Comparison of ENCODE assay signal across 8 cellular contexts in genomic region chr1:174158767-174159252, GRCh38. TPM values are rescaled to one million over a fixed set of nuclear protein-coding genes. Genes with fewer than 3 reads are reported as not detected.
DNase-seq lines count a peak whose midpoint lies in the region; ATAC-seq and TF ChIP-seq lines count a peak whose summit lies in the region.

No MANE protein-coding gene starts in this region.

- CTCF ChIA-PET in activated naive CD4-positive, alpha-beta T cell treated with anti-CD3 and anti-CD28 coated beads for 36 hours (lab: Charles Lee) = no interaction called here

- ATAC-seq in GM21447 (IDR thresholded peaks at IDR 0.05; ENCODE audit: unreplicated experiment) = no peak

- peak overlapping the region; percentile 93 for H3K27ac Mint-ChIP-seq in activated naive CD4-positive, alpha-beta T cell treated with anti-CD3 and anti-CD28 coated beads for 36 hours
- H3K27ac Mint-ChIP-seq in chondrocyte (ENCODE audit: unreplicated experiment) = peak overlapping the region; percentile 78

- H3K4me1 ChIP-seq in mucosa of stomach (ENCODE audit: control insufficient read depth, insufficient read depth, low read length) = no peaks in the 10 kb centered on the region

- peak overlapping the region; percentile 37 for H3K4me3 ChIP-seq in mucosa of stomach (ENCODE audit: low read length)

- peaks cover 58% of the 10 kb centered on the region for H3K4me1 Mint-ChIP-seq in activated naive CD4-positive, alpha-beta T cell treated with anti-CD3 and anti-CD28 coated beads for 36 hours (ENCODE audit: low read depth)
- H3K4me1 Mint-ChIP-seq in chondrocyte (ENCODE audit: low read depth) = peaks cover 18% of the 10 kb centered on the region

- H3K36me3 ChIP-seq in mucosa of stomach (ENCODE audit: control insufficient read depth, insufficient read depth, low read length) = no peaks in the 10 kb centered on the region

- H3K27me3 Mint-ChIP-seq in activated naive CD4-positive, alpha-beta T cell treated with anti-CD3 and anti-CD28 coated beads for 36 hours (ENCODE audit: low read depth) = no peaks in the 10 kb centered on the region
- H3K27me3 Mint-ChIP-seq in chondrocyte (ENCODE audit: low read depth) = no peaks in the 10 kb centered on the region

- H3K27me3 ChIP-seq in mucosa of stomach (ENCODE audit: control insufficient read depth, insufficient read depth, low read length) = no peaks in the 10 kb centered on the region

- H3K9me3 Mint-ChIP-seq in activated naive CD4-positive, alpha-beta T cell treated with anti-CD3 and anti-CD28 coated beads for 36 hours = no peaks in the 10 kb centered on the region
- H3K9me3 Mint-ChIP-seq in chondrocyte (ENCODE audit: low read depth) = no peaks in the 10 kb centered on the region

- H3K36me3 Mint-ChIP-seq in activated naive CD4-positive, alpha-beta T cell treated with anti-CD3 and anti-CD28 coated beads for 36 hours (ENCODE audit: low read depth) = no peaks in the 10 kb centered on the region
- no peaks in the 10 kb centered on the region for H3K36me3 Mint-ChIP-seq in chondrocyte (ENCODE audit: low read depth)

- intact Hi-C loops in activated naive CD4-positive, alpha-beta T cell treated with anti-CD3 and anti-CD28 coated beads for 36 hours (cut with micrococcal nuclease) = loop anchor here (1.0 to 10.0 kb wide), 17 partner anchors 15 to 1626 kb away; partner anchors contain the start of genes CACYBP, CENPL, DARS2 and KIAA0040

- DNase-seq in activated naive CD4-positive, alpha-beta T cell treated with anti-CD3 and anti-CD28 coated beads for 36 hours = peak; percentile 63
- DNase-seq in activated naive CD4-positive, alpha-beta T cell treated with Interleukin-2 at 50 U/mL for 16 hours = no peak
- DNase-seq in NCI-H526 (lab: John Stamatoyannopoulos, UW) (peak; percentile 86 to 88), chondrocyte (ENCODE audit: low spot score) (no peak), DMS153 (lab: John Stamatoyannopoulos, UW) (no peak), NCI-H2081 treated with DMSO at 0.1 percent for 48 hours (lab: John Stamatoyannopoulos, UW) (no peak)

- H3K4me3 Mint-ChIP-seq in activated naive CD4-positive, alpha-beta T cell treated with anti-CD3 and anti-CD28 coated beads for 36 hours = peak overlapping the region; percentile 83
- H3K4me3 Mint-ChIP-seq in chondrocyte (ENCODE audit: unreplicated experiment) = peak overlapping the region; percentile 98

- peak overlapping the region; percentile 59 for H3K9ac ChIP-seq in mucosa of stomach (ENCODE audit: low read length)

- no peak for TF ChIP-seq CTCF in chondrocyte (IDR thresholded peaks at IDR 0.05)

- no peaks in the 10 kb centered on the region for H3K9me3 ChIP-seq in mucosa of stomach (ENCODE audit: control insufficient read depth, low read length)

RNA-seq across cellular contexts. Expression of gene RABGAP1L, which starts 0.5 kb away (rescaled TPM):
- 10 to 100 TPM; 16.6 TPM for total RNA-seq in activated naive CD4-positive, alpha-beta T cell treated with anti-CD3 and anti-CD28 coated beads for 36 hours
- 27.1 to 31.7 TPM (median 28.3 TPM) in 3 replicates for total RNA-seq in chondrocyte

Comparison
In these comparisons a context has a peak if more than half of its experiments do, and no peak if none do; other contexts are left out.
1. DNase-seq: peak in activated naive CD4-positive, alpha-beta T cell treated with anti-CD3 and anti-CD28 coated beads for 36 hours (single experiment) and NCI-H526 (2 of 2); none in activated naive CD4-positive, alpha-beta T cell treated with Interleukin-2 at 50 U/mL for 16 hours (single experiment), chondrocyte (single experiment), DMS153 (single experiment) and NCI-H2081 treated with DMSO at 0.1 percent for 48 hours (single experiment).